Comparison of ENCODE assay signal across 21 cellular contexts in the genomic region with DNA sequence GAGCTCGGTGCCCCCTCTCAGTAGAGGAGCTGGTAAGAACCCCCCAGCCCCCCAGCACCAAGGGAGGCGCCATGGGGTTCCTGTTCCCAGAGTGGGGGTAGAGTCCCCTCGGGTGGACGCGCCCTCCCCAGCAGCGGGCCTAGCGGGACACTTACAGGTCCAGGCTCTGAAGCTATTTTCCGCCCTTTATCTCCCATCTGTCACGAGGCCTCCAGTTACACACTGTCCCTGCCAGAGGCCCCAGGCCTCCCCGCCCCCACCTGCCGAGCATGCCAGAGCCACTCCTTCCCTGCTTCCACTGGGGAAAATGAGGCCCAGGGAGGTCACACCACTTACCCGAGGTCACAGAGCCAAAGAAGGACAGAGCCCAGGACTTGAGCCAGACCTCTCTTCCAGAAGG. TPM values are rescaled to one million over a fixed set of nuclear protein-coding genes. Genes with fewer than 3 reads are reported as not detected.
DNase-seq lines count a peak whose midpoint lies in the region; ATAC-seq and TF ChIP-seq lines count a peak whose summit lies in the region.
"Had no signal": no experiment of that assay in that cellular context is flagged by ENCODE, and none has a peak within 500 bp of the region (broad histone marks: within the 10 kb centered on the region; RNA-seq: fewer than 3 reads in every experiment).

No MANE protein-coding gene starts in this region.

- H4K8ac ChIP-seq in neuronal stem cell (ENCODE audit: low read depth, low read length): no peak overlapping the region

- H3K4me2 ChIP-seq in SK-N-SH: no peak overlapping the region
- no peak overlapping the region for H3K4me2 ChIP-seq in neuronal stem cell (ENCODE audit: insufficient read depth, low read length, poor library complexity, severe bottlenecking)
- H3K4me2 ChIP-seq: A549, GM23338 had no signal

- H3K4me1 ChIP-seq in SK-N-SH (ENCODE audit: control insufficient read depth in 1 of 2, insufficient read depth in 2 of 2, low read depth in 1 of 2, low read length in 1 of 2): peaks cover 0 to 98% of the 10 kb centered on the region in 2 experiments; a peak in 1 of 4 replicates
- peaks cover 0 to 11% of the 10 kb centered on the region in 2 donors for H3K4me1 ChIP-seq in neuronal stem cell (ENCODE audit: control insufficient read depth in 2 of 2, insufficient read depth in 1 of 2, low read depth in 1 of 2, low read length in 2 of 2)
- H3K4me1 ChIP-seq: A549 had no signal

- H3K27ac ChIP-seq in SK-N-SH (ENCODE audit: low read depth in 2 of 2, low read length in 1 of 2) (peak overlapping the region in 1 of 2 experiments; percentile 97; a peak in 1 of 4 replicates), neuronal stem cell (replicated peaks; ENCODE audit: low read length) (no peak overlapping the region)
- H3K27ac ChIP-seq: A549; BLaER1 treated with 17β-estradiol and CSF1 and Interleukin-3, amounts not matched to agents 10 nM and 100 nM; transverse colon had no signal

- H3K23ac ChIP-seq in neuronal stem cell (ENCODE audit: low read depth, low read length, poor library complexity): peak overlapping the region; percentile 6

- H3F3A ChIP-seq in SK-N-SH (replicated peaks; ENCODE audit: insufficient read depth): no peaks in the 10 kb centered on the region

- H3K9me3 Mint-ChIP-seq in glutamatergic neuron (ENCODE audit: unreplicated experiment): peaks cover 5% of the 10 kb centered on the region
- no peaks in the 10 kb centered on the region for H3K9me3 Mint-ChIP-seq in activated CD8-positive, alpha-beta T cell treated with anti-CD3 and anti-CD28 coated beads, Interleukin-2, amount 10 ng/mL, durations not matched to agents 7 days and 5 days (ENCODE audit: insufficient read depth)
- H3K9me3 Mint-ChIP-seq: GM23338, natural killer cell had no signal

- H3K36me3 ChIP-seq in SK-N-SH (replicated peaks in 1 of 2; ENCODE audit: control insufficient read depth in 1 of 2, insufficient read depth in 2 of 2, low read length in 1 of 2): no peaks in the 10 kb centered on the region
- no peaks in the 10 kb centered on the region for H3K36me3 ChIP-seq in neuronal stem cell (replicated peaks in 1 of 2; ENCODE audit: control insufficient read depth in 2 of 2, insufficient read depth in 2 of 2, low read length in 2 of 2)
- H3K36me3 ChIP-seq: BLaER1 treated with 17β-estradiol and CSF1 and Interleukin-3, amounts not matched to agents 10 nM and 100 nM; transverse colon had no signal

- POLR2A ChIA-PET in SK-N-SH (lab: Yijun Ruan, JAX): no interaction called here
- POLR2A ChIA-PET in activated CD8-positive, alpha-beta T cell treated with anti-CD3 and anti-CD28 coated beads, Interleukin-2, amount 10 ng/mL, durations not matched to agents 7 days and 5 days (lab: Charles Lee): no interaction called here

- peak overlapping the region; percentile 82 for H2BK5ac ChIP-seq in neuronal stem cell (ENCODE audit: low read length)

- no peak overlapping the region for H3K4ac ChIP-seq in neuronal stem cell (ENCODE audit: low read length)

- no peak overlapping the region for H2BK12ac ChIP-seq in neuronal stem cell (ENCODE audit: low read length)

- ATAC-seq in SK-N-SH treated with all-trans-retinoic acid at 6 μM for 48 hours: no peak
- no peak for ATAC-seq in activated CD8-positive, alpha-beta T cell treated with anti-CD3 and anti-CD28 coated beads, Interleukin-2, amount 10 ng/mL, durations not matched to agents 7 days and 5 days
- ATAC-seq: A549; activated CD4-positive, CD25-positive, alpha-beta regulatory T cell treated with anti-CD3 and anti-CD28 coated beads, Interleukin-2, amount 50 U/mL, for 24 hours; esophagus mucosa; GM23338; natural killer cell had no signal

- no peak for TF ChIP-seq EP300 in SK-N-SH (IDR thresholded peaks at IDR 0.05; ENCODE audit: borderline replicate concordance in 1 of 2, low read depth in 1 of 2, low read length in 1 of 2)

- no peak overlapping the region for H2BK120ac ChIP-seq in neuronal stem cell (ENCODE audit: low read depth, low read length)

- H2AFZ ChIP-seq in SK-N-SH (ENCODE audit: low read depth) (no peak overlapping the region), neuronal stem cell (ENCODE audit: low read length) (no peak overlapping the region)
- H2AFZ ChIP-seq: GM23338 had no signal

- H3K9ac ChIP-seq in SK-N-SH: no peak overlapping the region
- H3K9ac ChIP-seq in neuronal stem cell (ENCODE audit: low read depth, low read length, poor library complexity): no peak overlapping the region
- H3K9ac ChIP-seq: BLaER1 treated with 17β-estradiol and CSF1 and Interleukin-3, amounts not matched to agents 10 nM and 100 nM had no signal

- no peak overlapping the region for H3K4me3 Mint-ChIP-seq in glutamatergic neuron (ENCODE audit: unreplicated experiment)
- H3K4me3 Mint-ChIP-seq in activated CD8-positive, alpha-beta T cell treated with anti-CD3 and anti-CD28 coated beads, Interleukin-2, amount 10 ng/mL, durations not matched to agents 7 days and 5 days: no peak overlapping the region
- H3K4me3 Mint-ChIP-seq: GM23338, natural killer cell had no signal

- H3K4me1 Mint-ChIP-seq in glutamatergic neuron (ENCODE audit: low read depth, unreplicated experiment): peaks cover 13% of the 10 kb centered on the region
- no peaks in the 10 kb centered on the region for H3K4me1 Mint-ChIP-seq in activated CD8-positive, alpha-beta T cell treated with anti-CD3 and anti-CD28 coated beads, Interleukin-2, amount 10 ng/mL, durations not matched to agents 7 days and 5 days (ENCODE audit: low read depth)
- H3K4me1 Mint-ChIP-seq: natural killer cell had no signal

- H2AK5ac ChIP-seq in neuronal stem cell (ENCODE audit: low read depth, low read length): peak overlapping the region; percentile 15

- no peak overlapping the region for H3K4me3 ChIP-seq in SK-N-SH (ENCODE audit: low read depth in 2 of 2, low read length in 1 of 2)
- no peak overlapping the region for H3K4me3 ChIP-seq in neuronal stem cell (ENCODE audit: low read length in 2 of 2)
- H3K4me3 ChIP-seq: A549; BLaER1 treated with 17β-estradiol and CSF1 and Interleukin-3, amounts not matched to agents 10 nM and 100 nM; GM23338; transverse colon had no signal

- TF ChIP-seq CTCF in SK-N-SH (IDR thresholded peaks at IDR 0.05): no peak
- TF ChIP-seq CTCF in glutamatergic neuron (IDR thresholded peaks at IDR 0.05; ENCODE audit: partially characterized antibody, unreplicated experiment): no peak

- peak overlapping the region; percentile 82 for H3K14ac ChIP-seq in neuronal stem cell (ENCODE audit: low read length)

- H3K27ac Mint-ChIP-seq in glutamatergic neuron (ENCODE audit: unreplicated experiment): peak overlapping the region; percentile 62
- H3K27ac Mint-ChIP-seq in activated CD8-positive, alpha-beta T cell treated with anti-CD3 and anti-CD28 coated beads, Interleukin-2, amount 10 ng/mL, durations not matched to agents 7 days and 5 days: no peak overlapping the region
- H3K27ac Mint-ChIP-seq: GM23338, natural killer cell had no signal

- H3K18ac ChIP-seq in neuronal stem cell (ENCODE audit: low read length): peak overlapping the region; percentile 80

- no peaks in the 10 kb centered on the region for H4K20me1 ChIP-seq in SK-N-SH (ENCODE audit: insufficient read depth)

- no peaks in the 10 kb centered on the region for H3K79me2 ChIP-seq in SK-N-SH (ENCODE audit: insufficient read depth)

- peak overlapping the region; percentile 54 for H2BK15ac ChIP-seq in neuronal stem cell (ENCODE audit: low read length)

- peaks cover 4% of the 10 kb centered on the region for H3K36me3 Mint-ChIP-seq in glutamatergic neuron (ENCODE audit: unreplicated experiment)
- H3K36me3 Mint-ChIP-seq in activated CD8-positive, alpha-beta T cell treated with anti-CD3 and anti-CD28 coated beads, Interleukin-2, amount 10 ng/mL, durations not matched to agents 7 days and 5 days (ENCODE audit: low read depth): no peaks in the 10 kb centered on the region
- H3K36me3 Mint-ChIP-seq: natural killer cell had no signal

- H3K27me3 ChIP-seq in SK-N-SH (ENCODE audit: insufficient read depth): no peaks in the 10 kb centered on the region
- H3K27me3 ChIP-seq in neuronal stem cell (ENCODE audit: control insufficient read depth in 3 of 3, insufficient read depth in 3 of 3, low read depth in 1 of 3, low read length in 3 of 3): peaks cover 0 to 69% (median 0%) of the 10 kb centered on the region in 3 experiments

- peaks cover 8% of the 10 kb centered on the region for H3K27me3 Mint-ChIP-seq in glutamatergic neuron (ENCODE audit: unreplicated experiment)
- H3K27me3 Mint-ChIP-seq in activated CD8-positive, alpha-beta T cell treated with anti-CD3 and anti-CD28 coated beads, Interleukin-2, amount 10 ng/mL, durations not matched to agents 7 days and 5 days (ENCODE audit: low read depth): no peaks in the 10 kb centered on the region

- H3K79me1 ChIP-seq in neuronal stem cell (ENCODE audit: low read depth, low read length): peaks cover 2% of the 10 kb centered on the region

- no peaks in the 10 kb centered on the region for H3K9me2 ChIP-seq in SK-N-SH

- WGBS in SK-N-SH (ENCODE audit: low lambda C conversion rate): 27% methylated on average over 5 of the region's 12 CpGs
- WGBS in neuronal stem cell (ENCODE audit: extremely low coverage in 2 of 2, insufficient read length in 2 of 2, insufficient replicate concordance in 1 of 2), 2 donors: no CpG with 5 or more reads among the region's 12 CpGs

- CTCF ChIA-PET in SK-N-SH (lab: Yijun Ruan, JAX): interaction anchor here (0.8 to 8.5 kb wide), 7 partner anchors 9 to 505 kb away, joined by 3 to 96 read pairs (median 4); no protein-coding TSS in a partner anchor
- CTCF ChIA-PET in activated CD8-positive, alpha-beta T cell treated with anti-CD3 and anti-CD28 coated beads, Interleukin-2, amount 10 ng/mL, durations not matched to agents 7 days and 5 days (lab: Charles Lee): no interaction called here

- no peak for DNase-seq in SK-N-SH
- DNase-seq in glutamatergic neuron: no peak
- no peak for DNase-seq in neuronal stem cell (ENCODE audit: low spot score)
- DNase-seq in ureter (ENCODE audit: low spot score): peak; percentile 72
- DNase-seq in NCI-H1092 treated with DMSO at 0.1 percent for 48 hours (lab: John Stamatoyannopoulos, UW): no peak
- no peak for DNase-seq in activated CD8-positive, alpha-beta T cell treated with anti-CD3 and anti-CD28 coated beads, Interleukin-2, amount 10 ng/mL, durations not matched to agents 7 days and 5 days
- no peak for DNase-seq in activated naive CD4-positive, alpha-beta T cell treated with anti-CD3 and anti-CD28 coated beads, Interleukin-2, amount 50 U/mL, for 16 hours
- DNase-seq: central memory CD4-positive, alpha-beta T cell; IMR-90; natural killer cell; NCI-H2029 treated with DMSO at 0.1 percent for 48 hours; NCI-H526; transverse colon had no signal

- H3K9me3 ChIP-seq in SK-N-SH (no peaks in the 10 kb centered on the region), neuronal stem cell (replicated peaks in 1 of 2; ENCODE audit: control insufficient read depth in 2 of 2, insufficient read depth in 1 of 2, low read depth in 1 of 2, low read length in 2 of 2) (peaks cover 0 to 2% of the 10 kb centered on the region in 2 donors)
- H3K9me3 ChIP-seq: A549; BLaER1 treated with 17β-estradiol and CSF1 and Interleukin-3, amounts not matched to agents 10 nM and 100 nM; transverse colon had no signal

- TF ChIP-seq RAD21 in SK-N-SH (IDR thresholded peaks at IDR 0.05; ENCODE audit: low read length): no peak

- no peak overlapping the region for H4K91ac ChIP-seq in neuronal stem cell (ENCODE audit: low read depth, low read length, poor library complexity)

RNA-seq across cellular contexts. Expression of gene C14orf180, which starts 3.1 kb away (rescaled TPM):
- 0.05 TPM in 1 of 2 replicates, not detected in the other for polyA plus RNA-seq in SK-N-SH (2012; rRNA removed)
- 0.01 TPM in 1 of 2 replicates, not detected in the other for polyA plus RNA-seq in SK-N-SH (2012; cell fraction: cytosol; rRNA removed)
- 0.04 and 0.06 TPM in 2 replicates for polyA plus RNA-seq in SK-N-SH (2012; cell fraction: nucleus; rRNA removed)
- total RNA-seq in glutamatergic neuron (ENCODE audit: unreplicated experiment) (not detected), ureter (1.7 TPM)
- not detected for polyA plus RNA-seq in neuronal stem cell (2013, experiment 1 of 2)
- not detected for polyA plus RNA-seq in neuronal stem cell (2013, experiment 2 of 2)
- not detected for total RNA-seq in activated CD8-positive, alpha-beta T cell treated with anti-CD3 and anti-CD28 coated beads, Interleukin-2, amount 10 ng/mL, durations not matched to agents 7 days and 5 days
- total RNA-seq: esophagus mucosa, GM23338, IMR-90, natural killer cell, OCI-LY7, pulmonary artery endothelial cell had no signal
- polyA plus RNA-seq: A549, GM23338, IMR-90 had no signal

RNA-seq across cellular contexts. Expression of gene TMEM179, which starts 21.9 kb away (rescaled TPM):
- 1.1 and 1.7 TPM in 2 replicates for polyA plus RNA-seq in SK-N-SH (2012; rRNA removed)
- 1.5 and 1.8 TPM in 2 replicates for polyA plus RNA-seq in SK-N-SH (2012; cell fraction: cytosol; rRNA removed)
- 1.7 and 2.9 TPM in 2 replicates for polyA plus RNA-seq in SK-N-SH (2012; cell fraction: nucleus; rRNA removed)
- total RNA-seq in glutamatergic neuron (ENCODE audit: unreplicated experiment) (28.8 TPM), ureter (0.86 TPM)
- polyA plus RNA-seq in neuronal stem cell (2013, experiment 1 of 2): 3.0 TPM
- 2.8 TPM for polyA plus RNA-seq in neuronal stem cell (2013, experiment 2 of 2)
- not detected for total RNA-seq in activated CD8-positive, alpha-beta T cell treated with anti-CD3 and anti-CD28 coated beads, Interleukin-2, amount 10 ng/mL, durations not matched to agents 7 days and 5 days
- total RNA-seq: esophagus mucosa, IMR-90, natural killer cell, OCI-LY7 had no signal
- polyA plus RNA-seq: IMR-90 had no signal

Comparison
In these comparisons a context has a peak if more than half of its experiments do, and no peak if none do; other contexts are left out.
1. RNA of gene TMEM179, which starts 21.9 kb away (total RNA-seq): 28.8 TPM in glutamatergic neuron (single experiment); 0.86 TPM in ureter (single experiment) and not detected in activated CD8-positive, alpha-beta T cell treated with anti-CD3 and anti-CD28 coated beads, Interleukin-2, amount 10 ng/mL, durations not matched to agents 7 days and 5 days; every median in the first group is over 10 times any median in the second.